Comparison of ENCODE assay signal across 11 cellular contexts in genomic region chr15:65460948-65461347, GRCh38. TPM values are rescaled to one million over a fixed set of nuclear protein-coding genes. Genes with fewer than 3 reads are reported as not detected.
A peak's percentile ranks its signal among the peaks of the same experiment; 100 is the strongest.
DNase-seq lines count a peak whose midpoint lies in the region; ATAC-seq and TF ChIP-seq lines count a peak whose summit lies in the region.
"Had no signal": no experiment of that assay in that cellular context is flagged by ENCODE, and none has a peak within 500 bp of the region (broad histone marks: within the 10 kb centered on the region; RNA-seq: fewer than 3 reads in every experiment).

No MANE protein-coding gene starts in this region.

- H2AFZ ChIP-seq in GM23248, result no peak overlapping the region

- H3F3A ChIP-seq in GM23248 (ENCODE audit: insufficient read depth), result no peaks in the 10 kb centered on the region; the same call in 1 of the 2 replicates

- no peak overlapping the region for H3K4me3 Mint-ChIP-seq in T-helper 2 cell treated with Interferon-gamma antibody and Interleukin-4, amounts not matched to agents 5 μg/mL and 100 μg/mL, for 36 hours
- H3K4me3 Mint-ChIP-seq: dendritic cell treated with granulocyte-macrophage colony-stimulating factor and Interleukin-4, amounts not matched to agents 40 ng/mL and 50 ng/mL, for 4 days had no signal

- no peaks in the 10 kb centered on the region for H3K9me3 ChIP-seq in GM23248 (ENCODE audit: low read depth)

- H3K36me3 ChIP-seq in GM23248 (ENCODE audit: low read depth), result peaks cover 67% of the 10 kb centered on the region

- no peaks in the 10 kb centered on the region for H3K9me3 Mint-ChIP-seq in T-helper 2 cell treated with Interferon-gamma antibody and Interleukin-4, amounts not matched to agents 5 μg/mL and 100 μg/mL, for 36 hours
- H3K9me3 Mint-ChIP-seq: dendritic cell treated with granulocyte-macrophage colony-stimulating factor and Interleukin-4, amounts not matched to agents 40 ng/mL and 50 ng/mL, for 4 days had no signal

- H3K4me3 ChIP-seq in GM23248 (no peak overlapping the region), cardiac fibroblast (replicated peaks in 1 of 2; ENCODE audit: low read depth in 2 of 2, low read length in 2 of 2) (no peak overlapping the region)

- in situ Hi-C loops in GM23248 (cut with MboI), result no loop called here

- H3K79me2 ChIP-seq in GM23248 (ENCODE audit: insufficient read depth), result no peaks in the 10 kb centered on the region

- no peak overlapping the region for H3K9ac ChIP-seq in GM23248

- 65% methylated on average over 4 of the region's 4 CpGs for WGBS in GM23248 (ENCODE audit: low coverage in 1 of 2, low lambda C conversion rate in 2 of 2, missing lambda C conversion rate in 2 of 2), 2 experiments

- H3K4me1 Mint-ChIP-seq in T-helper 2 cell treated with Interferon-gamma antibody and Interleukin-4, amounts not matched to agents 5 μg/mL and 100 μg/mL, for 36 hours (ENCODE audit: low read depth), result peaks cover 3% of the 10 kb centered on the region

- H3K4me1 ChIP-seq in GM23248 (ENCODE audit: insufficient read depth), result no peaks in the 10 kb centered on the region

- TF ChIP-seq CTCF in cardiac fibroblast (IDR thresholded peaks at IDR 0.05; ENCODE audit: low read depth, low read length), result no peak

- H3K4me2 ChIP-seq in GM23248 (ENCODE audit: unreplicated experiment), result no peak overlapping the region

- no peak for ATAC-seq in GM21381 (IDR thresholded peaks at IDR 0.05; ENCODE audit: unreplicated experiment)

- H3K27ac Mint-ChIP-seq in T-helper 2 cell treated with Interferon-gamma antibody and Interleukin-4, amounts not matched to agents 5 μg/mL and 100 μg/mL, for 36 hours, result no peak overlapping the region
- H3K27ac Mint-ChIP-seq: dendritic cell treated with granulocyte-macrophage colony-stimulating factor and Interleukin-4, amounts not matched to agents 40 ng/mL and 50 ng/mL, for 4 days had no signal

- no peaks in the 10 kb centered on the region for H3K27me3 ChIP-seq in GM23248 (replicated peaks; ENCODE audit: insufficient read depth)

- H3K36me3 Mint-ChIP-seq in T-helper 2 cell treated with Interferon-gamma antibody and Interleukin-4, amounts not matched to agents 5 μg/mL and 100 μg/mL, for 36 hours (ENCODE audit: low read depth), result peaks cover 56% of the 10 kb centered on the region

- no peaks in the 10 kb centered on the region for H3K9me2 ChIP-seq in GM23248 (ENCODE audit: insufficient read depth)

- no peak overlapping the region for H3K27ac ChIP-seq in GM23248

- H3K27me3 Mint-ChIP-seq in T-helper 2 cell treated with Interferon-gamma antibody and Interleukin-4, amounts not matched to agents 5 μg/mL and 100 μg/mL, for 36 hours (ENCODE audit: low read depth), result no peaks in the 10 kb centered on the region
- H3K27me3 Mint-ChIP-seq: dendritic cell treated with granulocyte-macrophage colony-stimulating factor and Interleukin-4, amounts not matched to agents 40 ng/mL and 50 ng/mL, for 4 days had no signal

- DNase-seq in GM23248 (peak; percentile 40), cardiac fibroblast (ENCODE audit: low read depth in 2 of 2) (peak; percentile 4 to 22), HPDE6-E6E7 (ENCODE audit: extremely low spot score) (no peak), T1000 (lab: John Stamatoyannopoulos, UW) (no peak)
- DNase-seq in T-helper 2 cell treated with Interferon-gamma antibody and Interleukin-4, amounts not matched to agents 5 μg/mL and 100 μg/mL, for 36 hours (ENCODE audit: low spot score), result peak; percentile 35
- peak; percentile 36 to 39 for DNase-seq in stimulated activated CD4-positive, alpha-beta T cell treated with anti-CD3 and anti-CD28 coated beads, Interleukin-2, amount 100 ng/mL, for 24 hours
- DNase-seq: DMS79, head of caudate nucleus, NCI-H510A treated with DMSO at 0.1 percent for 48 hours had no signal

- H4K20me1 ChIP-seq in GM23248 (ENCODE audit: insufficient read depth), result no peaks in the 10 kb centered on the region

RNA-seq across cellular contexts. Expression of gene IGDCC4, which starts 38.2 kb away (rescaled TPM):
- total RNA-seq in GM23248 (2014; rRNA removed; shearing (Covaris generic)), result 0.32 and 0.51 TPM in 2 replicates
- 0.39 and 0.62 TPM in 2 replicates for polyA plus RNA-seq in GM23248 (2016; fragmentation: Nextera tagmentation; extraction: Ambion mirVana)

RNA-seq across cellular contexts. Expression of gene DPP8, which starts 56.5 kb away (rescaled TPM):
- 21.5 and 28.9 TPM in 2 replicates for total RNA-seq in GM23248 (2014; rRNA removed; shearing (Covaris generic))
- 28.0 and 30.1 TPM in 2 replicates for polyA plus RNA-seq in GM23248 (2016; fragmentation: Nextera tagmentation; extraction: Ambion mirVana)

Comparison
In these comparisons a context has a peak if more than half of its experiments do, and no peak if none do; other contexts are left out.
1. DNase-seq: peak in GM23248 (single experiment), T-helper 2 cell treated with Interferon-gamma antibody and Interleukin-4, amounts not matched to agents 5 μg/mL and 100 μg/mL, for 36 hours (single experiment), cardiac fibroblast (2 of 2) and stimulated activated CD4-positive, alpha-beta T cell treated with anti-CD3 and anti-CD28 coated beads, Interleukin-2, amount 100 ng/mL, for 24 hours (2 of 2); none in HPDE6-E6E7 (single experiment) and T1000 (single experiment).